In the genomic region with DNA sequence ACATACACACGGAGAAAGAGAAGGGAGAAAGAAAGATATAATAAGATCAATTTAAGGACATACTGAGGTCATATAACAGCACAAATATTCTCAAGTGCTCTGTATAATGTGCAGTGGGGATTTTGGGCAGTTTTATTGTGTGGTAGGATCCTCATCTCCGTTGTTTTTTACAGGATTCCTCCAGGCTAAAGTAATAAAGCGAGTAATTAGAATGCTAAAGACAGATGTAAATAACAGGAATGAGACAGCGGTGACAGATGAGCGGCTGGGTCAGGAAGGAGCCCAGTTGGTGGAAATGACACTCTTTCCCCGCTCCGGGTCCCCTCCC, we compare ENCODE assay signal across 8 cellular contexts. TPM values are rescaled to one million over a fixed set of nuclear protein-coding genes. Genes with fewer than 3 reads are reported as not detected.
DNase-seq lines count a peak whose midpoint lies in the region; ATAC-seq and TF ChIP-seq lines count a peak whose summit lies in the region.
"Had no signal": no experiment of that assay in that cellular context is flagged by ENCODE, and none has a peak within 500 bp of the region (broad histone marks: within the 10 kb centered on the region; RNA-seq: fewer than 3 reads in every experiment).

No MANE protein-coding gene starts in this region.

- no peaks in the 10 kb centered on the region for H3K36me3 ChIP-seq in HUES6 (ENCODE audit: control insufficient read depth, insufficient read depth, low read length)
- no peaks in the 10 kb centered on the region for H3K36me3 ChIP-seq in iPS-20b (ENCODE audit: insufficient read depth, low read depth, low read length)

- no peak for TF ChIP-seq CTCF in RWPE1 (conservative IDR thresholded peaks at IDR 0.05; ENCODE audit: low read depth)

- H3K4me1 Mint-ChIP-seq in activated T-helper 2 cell treated with anti-CD3 and anti-CD28 coated beads, Interferon-gamma antibody, Interleukin-2, Interleukin-4, amounts not matched to agents 10 μg/mL and 5 μg/mL and 100 μg/mL, durations not matched to agents 14 hours and 24 hours and 36 hours (ENCODE audit: low read depth) = peaks cover 5% of the 10 kb centered on the region
- peaks cover 7% of the 10 kb centered on the region for H3K4me1 Mint-ChIP-seq in stimulated activated effector memory CD8-positive, alpha-beta T cell treated with anti-CD3 and anti-CD28 coated beads, Interleukin-12 subunit alpha, Interleukin-12 subunit beta, amount 100 ng/mL, for 72 hours

- H3K9me3 ChIP-seq in HUES6 (ENCODE audit: control insufficient read depth, insufficient read depth, low read depth, low read length) (no peaks in the 10 kb centered on the region), iPS-20b (ENCODE audit: insufficient read depth, low read depth, low read length) (no peaks in the 10 kb centered on the region)

- no peak overlapping the region for H3K27ac Mint-ChIP-seq in activated T-helper 2 cell treated with anti-CD3 and anti-CD28 coated beads, Interferon-gamma antibody, Interleukin-2, Interleukin-4, amounts not matched to agents 10 μg/mL and 5 μg/mL and 100 μg/mL, durations not matched to agents 14 hours and 24 hours and 36 hours
- no peak overlapping the region for H3K27ac Mint-ChIP-seq in stimulated activated effector memory CD8-positive, alpha-beta T cell treated with anti-CD3 and anti-CD28 coated beads, Interleukin-12 subunit alpha, Interleukin-12 subunit beta, amount 100 ng/mL, for 72 hours

- peaks cover 98% of the 10 kb centered on the region for H3K27me3 ChIP-seq in HUES6 (ENCODE audit: control insufficient read depth, insufficient read depth, low read length)
- peaks cover 98% of the 10 kb centered on the region for H3K27me3 ChIP-seq in iPS-20b (ENCODE audit: insufficient read depth, low read length)

- no peak for DNase-seq in activated T-helper 2 cell treated with anti-CD3 and anti-CD28 coated beads, Interferon-gamma antibody, Interleukin-2, Interleukin-4, amounts not matched to agents 10 μg/mL and 5 μg/mL and 100 μg/mL, durations not matched to agents 14 hours and 24 hours and 36 hours (ENCODE audit: low spot score)
- no peak for DNase-seq in stimulated activated effector memory CD8-positive, alpha-beta T cell treated with anti-CD3 and anti-CD28 coated beads, Interleukin-12 subunit alpha, Interleukin-12 subunit beta, amount 100 ng/mL, for 72 hours (ENCODE audit: low spot score in 2 of 2)
- DNase-seq in RWPE1 (ENCODE audit: low spot score) (no peak), HuH-7.5 (ENCODE audit: low spot score) (no peak)

- H3K4me3 ChIP-seq in HUES6 (ENCODE audit: low read depth, low read length) (peak overlapping the region; percentile 57), iPS-20b (ENCODE audit: low read length) (peak overlapping the region; percentile 57)

- CTCF ChIA-PET in RWPE1 (lab: Yijun Ruan, JAX) = no interaction called here

- H3K4me3 Mint-ChIP-seq in activated T-helper 2 cell treated with anti-CD3 and anti-CD28 coated beads, Interferon-gamma antibody, Interleukin-2, Interleukin-4, amounts not matched to agents 10 μg/mL and 5 μg/mL and 100 μg/mL, durations not matched to agents 14 hours and 24 hours and 36 hours (ENCODE audit: low read depth) = peak overlapping the region; percentile 67
- H3K4me3 Mint-ChIP-seq in stimulated activated effector memory CD8-positive, alpha-beta T cell treated with anti-CD3 and anti-CD28 coated beads, Interleukin-12 subunit alpha, Interleukin-12 subunit beta, amount 100 ng/mL, for 72 hours = peak overlapping the region; percentile 54

- peaks cover 66% of the 10 kb centered on the region for H3K27me3 Mint-ChIP-seq in activated T-helper 2 cell treated with anti-CD3 and anti-CD28 coated beads, Interferon-gamma antibody, Interleukin-2, Interleukin-4, amounts not matched to agents 10 μg/mL and 5 μg/mL and 100 μg/mL, durations not matched to agents 14 hours and 24 hours and 36 hours (ENCODE audit: low read depth)

- intact Hi-C loops in activated T-helper 2 cell treated with anti-CD3 and anti-CD28 coated beads, Interferon-gamma antibody, Interleukin-2, Interleukin-4, amounts not matched to agents 10 μg/mL and 5 μg/mL and 100 μg/mL, durations not matched to agents 14 hours and 24 hours and 36 hours (cut with micrococcal nuclease) = loop anchor here (2.0 kb wide), 1 partner anchor 18 kb away; no protein-coding TSS in a partner anchor

- H3K36me3 Mint-ChIP-seq in activated T-helper 2 cell treated with anti-CD3 and anti-CD28 coated beads, Interferon-gamma antibody, Interleukin-2, Interleukin-4, amounts not matched to agents 10 μg/mL and 5 μg/mL and 100 μg/mL, durations not matched to agents 14 hours and 24 hours and 36 hours (ENCODE audit: low read depth) = no peaks in the 10 kb centered on the region
- H3K36me3 Mint-ChIP-seq in stimulated activated effector memory CD8-positive, alpha-beta T cell treated with anti-CD3 and anti-CD28 coated beads, Interleukin-12 subunit alpha, Interleukin-12 subunit beta, amount 100 ng/mL, for 72 hours = no peaks in the 10 kb centered on the region

- H3K9me3 Mint-ChIP-seq in activated T-helper 2 cell treated with anti-CD3 and anti-CD28 coated beads, Interferon-gamma antibody, Interleukin-2, Interleukin-4, amounts not matched to agents 10 μg/mL and 5 μg/mL and 100 μg/mL, durations not matched to agents 14 hours and 24 hours and 36 hours = no peaks in the 10 kb centered on the region
- H3K9me3 Mint-ChIP-seq in stimulated activated effector memory CD8-positive, alpha-beta T cell treated with anti-CD3 and anti-CD28 coated beads, Interleukin-12 subunit alpha, Interleukin-12 subunit beta, amount 100 ng/mL, for 72 hours = no peaks in the 10 kb centered on the region

- peak; percentile 13 for ATAC-seq in stimulated activated effector memory CD8-positive, alpha-beta T cell treated with anti-CD3 and anti-CD28 coated beads, Interleukin-12 subunit alpha, Interleukin-12 subunit beta, amount 100 ng/mL, for 72 hours
- no peak for ATAC-seq in HG03280 (IDR thresholded peaks at IDR 0.05; ENCODE audit: unreplicated experiment)

- POLR2A ChIA-PET in RWPE1 (lab: Yijun Ruan, JAX; ENCODE audit: low non-redundant PET) = no interaction called here

- H3K4me1 ChIP-seq in HUES6 (ENCODE audit: control insufficient read depth, insufficient read depth, low read length) = peaks cover 22% of the 10 kb centered on the region
- H3K4me1 ChIP-seq in iPS-20b (ENCODE audit: insufficient read depth, low read length) = peaks cover 4% of the 10 kb centered on the region; the same call in 1 of the 2 replicates

- H3K9ac ChIP-seq in HUES6 (ENCODE audit: low read length) (no peak overlapping the region), iPS-20b (ENCODE audit: low read depth, low read length) (no peak overlapping the region)

- H3K27ac ChIP-seq in HUES6 (ENCODE audit: low read depth, low read length) = no peak overlapping the region
- H3K27ac ChIP-seq in iPS-20b (ENCODE audit: low read length) = no peak overlapping the region
- H3K27ac ChIP-seq in RWPE1 = no peak overlapping the region

RNA-seq across cellular contexts. Expression of a gene that starts 15.9 kb away (rescaled TPM):
- total RNA-seq in activated T-helper 2 cell treated with anti-CD3 and anti-CD28 coated beads, Interferon-gamma antibody, Interleukin-2, Interleukin-4, amounts not matched to agents 10 μg/mL and 5 μg/mL and 100 μg/mL, durations not matched to agents 14 hours and 24 hours and 36 hours = not detected in 2 replicates
- total RNA-seq: RPMI7951 had no signal
